Comparison of ENCODE assay signal across 1 cellular context in genomic region chr13:73932091-73932490, GRCh38.
TF ChIP-seq lines count a peak whose summit lies in the region.

No MANE protein-coding gene starts in this region.

TF ChIP-seq in GM12878, 131 proteins besides CTCF, POLR2A, EP300 and RAD21:
- TF ChIP-seq WRNIP1 (IDR thresholded peaks at IDR 0.05; ENCODE audit: borderline replicate concordance, low read depth, low read length) (no peak), TCF3 (IDR thresholded peaks at IDR 0.05; ENCODE audit: borderline replicate concordance, insufficient read depth, low read depth, low read length) (no peak), POU2F2 (IDR thresholded peaks at IDR 0.05; ENCODE audit: borderline replicate concordance, low read depth, low read length) (no peak), NBN (IDR thresholded peaks at IDR 0.05) (no peak), E2F8 (IDR thresholded peaks at IDR 0.05; ENCODE audit: low read depth, partially characterized antibody) (no peak), PBX3 (IDR thresholded peaks at IDR 0.05; ENCODE audit: insufficient replicate concordance, low read depth, low read length) (no peak), SUPT20H (IDR thresholded peaks at IDR 0.05; ENCODE audit: borderline replicate concordance, control insufficient read depth, low read depth, low read length) (no peak), RAD51 (IDR thresholded peaks at IDR 0.05) (no peak)
